8 cellular contexts compared by ENCODE assay signal in the genomic region with DNA sequence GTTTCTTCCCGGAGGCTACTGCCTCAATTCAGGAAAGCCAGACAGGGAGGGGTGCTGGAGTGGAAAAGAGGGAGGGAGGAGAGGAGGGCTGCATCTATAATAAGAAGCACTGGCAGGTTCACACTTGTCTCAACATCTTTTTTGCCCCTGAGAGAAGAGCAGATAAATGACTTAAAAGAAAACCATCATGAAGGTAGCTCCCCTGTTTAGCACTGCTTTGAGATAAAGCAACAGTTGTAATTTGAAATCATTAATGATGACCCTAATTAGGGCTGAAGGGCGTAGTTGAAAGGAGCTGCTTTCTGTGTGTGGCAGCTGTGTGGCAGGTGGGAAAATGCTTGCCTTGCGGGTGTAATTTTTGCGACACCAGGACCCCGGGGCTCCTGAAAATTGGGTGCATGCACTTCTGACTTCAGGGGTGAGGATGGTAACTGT.
DNase-seq lines count a peak whose midpoint lies in the region; ATAC-seq and TF ChIP-seq lines count a peak whose summit lies in the region.

No MANE protein-coding gene starts in this region.

- intact Hi-C loops in naive thymus-derived CD4-positive, alpha-beta T cell (cut with micrococcal nuclease): no loop called here
- intact Hi-C loops in adrenal gland (cut with DNase I): no loop called here

- peaks cover 0 to under 1% of the 10 kb centered on the region in 2 donors for H3K9me3 Mint-ChIP-seq in effector memory CD8-positive, alpha-beta T cell
- peaks cover 0 to 5% (median 0%) of the 10 kb centered on the region in 11 donors for H3K9me3 Mint-ChIP-seq in naive thymus-derived CD4-positive, alpha-beta T cell

- CTCF ChIA-PET in naive thymus-derived CD4-positive, alpha-beta T cell (lab: Charles Lee): no interaction called here

- H3K4me3 ChIP-seq in AG09309 (ENCODE audit: control insufficient read depth, low read depth, low read length) (peak overlapping the region; percentile 79), MM.1S (ENCODE audit: low read length) (no peak overlapping the region), adrenal gland (peak overlapping the region in 1 of 4 donors; percentile 78)
- H3K4me3 ChIP-seq in naive thymus-derived CD4-positive, alpha-beta T cell (ENCODE audit: low read length): no peak overlapping the region

- WGBS in adrenal gland, 4 donors: 57 to 72% (median 62%) methylated on average over 4 to 5 of the region's 5 CpGs

- TF ChIP-seq POLR2A in adrenal gland (IDR thresholded peaks at IDR 0.05): no peak

- H3K36me3 ChIP-seq in naive thymus-derived CD4-positive, alpha-beta T cell (ENCODE audit: control insufficient read depth in 2 of 3, insufficient read depth in 3 of 3, low read length in 3 of 3): no peaks in the 10 kb centered on the region
- H3K36me3 ChIP-seq in MM.1S (replicated peaks; ENCODE audit: insufficient read depth, low read length) (no peaks in the 10 kb centered on the region), adrenal gland (replicated peaks in 1 of 2) (no peaks in the 10 kb centered on the region)

- no peaks in the 10 kb centered on the region for H3K27me3 ChIP-seq in naive thymus-derived CD4-positive, alpha-beta T cell (ENCODE audit: control insufficient read depth in 2 of 2, insufficient read depth in 2 of 2, low read length in 2 of 2)
- H3K27me3 ChIP-seq in MM.1S (replicated peaks; ENCODE audit: insufficient read depth, low read length) (peaks cover 37% of the 10 kb centered on the region), adrenal gland (no peaks in the 10 kb centered on the region)

- H3F3A ChIP-seq in MM.1S (ENCODE audit: insufficient read depth, low read length): no peaks in the 10 kb centered on the region

- H3K4me3 Mint-ChIP-seq in effector memory CD8-positive, alpha-beta T cell: peak overlapping the region; percentile 44 to 47
- peak overlapping the region in 6 of 10 donors; percentile 40 to 74 (median 58) for H3K4me3 Mint-ChIP-seq in naive thymus-derived CD4-positive, alpha-beta T cell

- no peak overlapping the region for H3K27ac ChIP-seq in naive thymus-derived CD4-positive, alpha-beta T cell (ENCODE audit: low read depth, low read length)
- no peak overlapping the region for H3K27ac ChIP-seq in MM.1S (ENCODE audit: low read length)
- H3K27ac ChIP-seq in adrenal gland: peak overlapping the region in 1 of 5 donors; percentile 85

- no peak overlapping the region for H3K27ac Mint-ChIP-seq in effector memory CD8-positive, alpha-beta T cell
- no peak overlapping the region for H3K27ac Mint-ChIP-seq in naive thymus-derived CD4-positive, alpha-beta T cell

- peaks cover 46 to 74% of the 10 kb centered on the region in 2 donors for H3K27me3 Mint-ChIP-seq in effector memory CD8-positive, alpha-beta T cell
- H3K27me3 Mint-ChIP-seq in naive thymus-derived CD4-positive, alpha-beta T cell: peaks cover 60 to 68% (median 66%) of the 10 kb centered on the region in 5 donors

- ATAC-seq in effector memory CD8-positive, alpha-beta T cell (replicated peaks): no peak
- no peak for ATAC-seq in naive thymus-derived CD4-positive, alpha-beta T cell

- POLR2A ChIA-PET in naive thymus-derived CD4-positive, alpha-beta T cell (lab: Charles Lee): no interaction called here

- no peaks in the 10 kb centered on the region for H4K20me1 ChIP-seq in MM.1S (ENCODE audit: insufficient read depth, low read length)

- H3K4me2 ChIP-seq in MM.1S (ENCODE audit: low read depth, low read length): no peak overlapping the region

- H3K9me3 ChIP-seq in naive thymus-derived CD4-positive, alpha-beta T cell (ENCODE audit: control insufficient read depth in 2 of 3, low read length in 3 of 3): no peaks in the 10 kb centered on the region
- H3K9me3 ChIP-seq in MM.1S (replicated peaks; ENCODE audit: insufficient read depth, low read length): no peaks in the 10 kb centered on the region
- no peaks in the 10 kb centered on the region for H3K9me3 ChIP-seq in adrenal gland (replicated peaks in 1 of 3)

- H3K4me1 ChIP-seq in naive thymus-derived CD4-positive, alpha-beta T cell (ENCODE audit: control insufficient read depth in 2 of 2, insufficient read depth in 2 of 2, low read length in 2 of 2): no peaks in the 10 kb centered on the region
- no peaks in the 10 kb centered on the region for H3K4me1 ChIP-seq in MM.1S (ENCODE audit: low read length)
- peaks cover 7 to 13% of the 10 kb centered on the region in 2 donors for H3K4me1 ChIP-seq in adrenal gland (replicated peaks in 1 of 2)

- DNase-seq in AG09309 (ENCODE audit: low read depth): no peak
- peak; percentile 11 for DNase-seq in NCI-H1436 (lab: John Stamatoyannopoulos, UW)
- no peak for DNase-seq in effector memory CD8-positive, alpha-beta T cell
- DNase-seq in naive thymus-derived CD4-positive, alpha-beta T cell: no peak
- no peak for DNase-seq in MM.1S
- DNase-seq in adrenal gland: no peak
- DNase-seq in activated CD4-positive, alpha-beta T cell treated with anti-CD3 and anti-CD28 coated beads for 48 hours: no peak
- no peak for DNase-seq in AG08395 (ENCODE audit: low spot score)

- H3K9ac ChIP-seq in MM.1S (ENCODE audit: low read length): no peak overlapping the region

- TF ChIP-seq CTCF in AG09309 (IDR thresholded peaks at IDR 0.05; ENCODE audit: control insufficient read depth, insufficient read depth, low read depth, low read length, missing control alignments) (no peak), MM.1S (IDR thresholded peaks at IDR 0.05; ENCODE audit: low read length) (no peak), adrenal gland (IDR thresholded peaks at IDR 0.05) (no peak)

- H3K9me2 ChIP-seq in MM.1S (replicated peaks; ENCODE audit: insufficient read depth, low read length): no peaks in the 10 kb centered on the region

- H3K4me1 Mint-ChIP-seq in effector memory CD8-positive, alpha-beta T cell (ENCODE audit: low read depth in 2 of 2): peaks cover 5 to 6% of the 10 kb centered on the region in 2 donors
- H3K4me1 Mint-ChIP-seq in naive thymus-derived CD4-positive, alpha-beta T cell: peaks cover 12 to 18% (median 13%) of the 10 kb centered on the region in 7 donors

- H2AFZ ChIP-seq in MM.1S (ENCODE audit: low read length): no peak overlapping the region

- H3K36me3 Mint-ChIP-seq in effector memory CD8-positive, alpha-beta T cell (ENCODE audit: insufficient read depth): no peaks in the 10 kb centered on the region
- peaks cover 0 to under 1% (median 0%) of the 10 kb centered on the region in 5 donors for H3K36me3 Mint-ChIP-seq in naive thymus-derived CD4-positive, alpha-beta T cell

- no peaks in the 10 kb centered on the region for H3K79me2 ChIP-seq in MM.1S (ENCODE audit: low read length)
